16 cellular contexts compared by ENCODE assay signal in genomic region chr11:76627541-76628082, GRCh38. TPM values are rescaled to one million over a fixed set of nuclear protein-coding genes. Genes with fewer than 3 reads are reported as not detected.
A peak's percentile ranks its signal among the peaks of the same experiment; 100 is the strongest.
DNase-seq lines count a peak whose midpoint lies in the region; ATAC-seq and TF ChIP-seq lines count a peak whose summit lies in the region.
"Had no signal": no experiment of that assay in that cellular context is flagged by ENCODE, and none has a peak within 500 bp of the region (broad histone marks: within the 10 kb centered on the region; RNA-seq: fewer than 3 reads in every experiment).

No MANE protein-coding gene starts in this region.

- peak overlapping the region; percentile 23 for H3K4me3 Mint-ChIP-seq in natural killer cell treated with Interleukin-12 subunit alpha and Interleukin-12 subunit beta and Interleukin-15 and Interleukin-18, amount 100 ng/mL, for 72 hours
- H3K4me3 Mint-ChIP-seq in natural killer cell = no peak overlapping the region
- peak overlapping the region; percentile 25 for H3K4me3 Mint-ChIP-seq in memory B cell
- H3K4me3 Mint-ChIP-seq: nephron progenitor cell had no signal

- H3K4me3 ChIP-seq in SU-DHL-6 (ENCODE audit: insufficient read depth, low read length, poor library complexity, severe bottlenecking) = no peak overlapping the region
- H3K4me3 ChIP-seq: coronary artery, lung had no signal

- H3K27ac ChIP-seq in SU-DHL-6 (ENCODE audit: low read depth, low read length) = no peak overlapping the region

- H2AFZ ChIP-seq in SU-DHL-6 (ENCODE audit: low read depth, low read length, severe bottlenecking) = no peak overlapping the region

- H4K20me1 ChIP-seq in SU-DHL-6 (ENCODE audit: low read depth, low read length) = no peaks in the 10 kb centered on the region

- H3K4me1 Mint-ChIP-seq in natural killer cell treated with Interleukin-12 subunit alpha and Interleukin-12 subunit beta and Interleukin-15 and Interleukin-18, amount 100 ng/mL, for 72 hours (ENCODE audit: low read depth in 2 of 2) = peaks cover 31 to 41% of the 10 kb centered on the region in 2 donors
- H3K4me1 Mint-ChIP-seq in natural killer cell (peaks cover 24 to 34% of the 10 kb centered on the region in 2 donors), memory B cell (peaks cover 48% of the 10 kb centered on the region)

- no peak for ATAC-seq in natural killer cell treated with Interleukin-12 subunit alpha and Interleukin-12 subunit beta and Interleukin-15 and Interleukin-18, amount 100 ng/mL, for 72 hours
- no peak for ATAC-seq in natural killer cell
- ATAC-seq in memory B cell (ENCODE audit: low read depth) = peak; percentile 7
- ATAC-seq: PC-3 had no signal

- DNase-seq in natural killer cell treated with Interleukin-12 subunit alpha and Interleukin-12 subunit beta and Interleukin-15 and Interleukin-18, amount 100 ng/mL, for 72 hours (ENCODE audit: low spot score) = no peak
- no peak for DNase-seq in natural killer cell
- no peak for DNase-seq in memory B cell (ENCODE audit: low spot score in 2 of 2)
- no peak for DNase-seq in superior temporal gyrus (ENCODE audit: extremely low spot score)
- no peak for DNase-seq in KG1 (lab: John Stamatoyannopoulos, UW)
- DNase-seq in GM20000 (ENCODE audit: low spot score) = no peak
- DNase-seq: BE2C, DMS79 treated with DMSO at 0.1 percent for 48 hours, H7, NCI-H1436 treated with DMSO at 0.1 percent for 48 hours, NCI-H226, nephron progenitor cell had no signal

- H3K79me2 ChIP-seq in SU-DHL-6 (ENCODE audit: insufficient read depth, low read length) = no peaks in the 10 kb centered on the region

- peaks cover 35 to 48% of the 10 kb centered on the region in 2 donors for H3K27me3 Mint-ChIP-seq in natural killer cell treated with Interleukin-12 subunit alpha and Interleukin-12 subunit beta and Interleukin-15 and Interleukin-18, amount 100 ng/mL, for 72 hours
- peaks cover 40 to 51% of the 10 kb centered on the region in 2 donors for H3K27me3 Mint-ChIP-seq in natural killer cell (ENCODE audit: low read depth in 2 of 2)
- H3K27me3 Mint-ChIP-seq in memory B cell = peaks cover 29% of the 10 kb centered on the region

- peaks cover 8% of the 10 kb centered on the region for H3K36me3 Mint-ChIP-seq in natural killer cell treated with Interleukin-12 subunit alpha and Interleukin-12 subunit beta and Interleukin-15 and Interleukin-18, amount 100 ng/mL, for 72 hours
- no peaks in the 10 kb centered on the region for H3K36me3 Mint-ChIP-seq in natural killer cell
- H3K36me3 Mint-ChIP-seq in memory B cell = peaks cover 3% of the 10 kb centered on the region

- peak overlapping the region; percentile 42 for H3K4me2 ChIP-seq in SU-DHL-6 (ENCODE audit: low read depth, low read length, poor library complexity, severe bottlenecking)

- no peaks in the 10 kb centered on the region; the same call in 1 of the 2 replicates for H3K9me3 ChIP-seq in SU-DHL-6 (ENCODE audit: insufficient read depth, low read length)
- H3K9me3 ChIP-seq: BE2C had no signal

- H3K27me3 ChIP-seq in SU-DHL-6 (ENCODE audit: low read length) = no peaks in the 10 kb centered on the region
- H3K27me3 ChIP-seq: BE2C had no signal

- no peaks in the 10 kb centered on the region for H3K9me3 Mint-ChIP-seq in natural killer cell treated with Interleukin-12 subunit alpha and Interleukin-12 subunit beta and Interleukin-15 and Interleukin-18, amount 100 ng/mL, for 72 hours
- no peaks in the 10 kb centered on the region for H3K9me3 Mint-ChIP-seq in natural killer cell
- peaks cover 7% of the 10 kb centered on the region for H3K9me3 Mint-ChIP-seq in memory B cell

- no peak overlapping the region for H3K9ac ChIP-seq in SU-DHL-6 (ENCODE audit: low read length)

- H3F3A ChIP-seq in SU-DHL-6 (ENCODE audit: insufficient read depth) = 0 out of 2 replicates have a peak, but pooled peaks cover 3% of the 10 kb centered on the region

- intact Hi-C loops in natural killer cell (cut with micrococcal nuclease) = loop anchor here (5.0 kb wide), 1 partner anchor 45 kb away; the partner anchor contains the start of gene LRRC32

- no peaks in the 10 kb centered on the region for H3K9me2 ChIP-seq in SU-DHL-6 (replicated peaks; ENCODE audit: insufficient read depth, low read length)

- TF ChIP-seq CTCF in natural killer cell (IDR thresholded peaks at IDR 0.05) = no peak
- TF ChIP-seq CTCF in SU-DHL-6 (IDR thresholded peaks at IDR 0.05; ENCODE audit: insufficient read depth, low read length, poor library complexity, severe bottlenecking) = no peak
- no peak for TF ChIP-seq CTCF in GM20000 (IDR thresholded peaks at IDR 0.05; ENCODE audit: extremely low read depth, missing control alignments)

- H3K36me3 ChIP-seq in SU-DHL-6 (ENCODE audit: low read length) = no peaks in the 10 kb centered on the region
- H3K36me3 ChIP-seq: BE2C had no signal

- peak overlapping the region; percentile 62 to 67 for H3K27ac Mint-ChIP-seq in natural killer cell treated with Interleukin-12 subunit alpha and Interleukin-12 subunit beta and Interleukin-15 and Interleukin-18, amount 100 ng/mL, for 72 hours
- H3K27ac Mint-ChIP-seq in natural killer cell (peak overlapping the region in 1 of 2 donors; percentile 62), memory B cell (peak overlapping the region; percentile 89)
- H3K27ac Mint-ChIP-seq: nephron progenitor cell had no signal

RNA-seq across cellular contexts. Expression of gene LRRC32, which starts 42.9 kb away (rescaled TPM):
- total RNA-seq in natural killer cell treated with Interleukin-12 subunit alpha and Interleukin-12 subunit beta and Interleukin-15 and Interleukin-18, amount 100 ng/mL, for 72 hours = under 1 TPM in 1 of 2 donors, not detected in 1; 0.08 TPM
- total RNA-seq in natural killer cell = 1 to 10 TPM in 2 of 3 donors, under 1 TPM in 1; 0.14 to 1.4 (median 1.4) TPM
- total RNA-seq: PC-3 had no signal
